ENCODE assay signal across 10 cellular contexts in genomic region chr17:71085238-71086033, GRCh38.
DNase-seq lines count a peak whose midpoint lies in the region; ATAC-seq and TF ChIP-seq lines count a peak whose summit lies in the region.
"Had no signal": no experiment of that assay in that cellular context is flagged by ENCODE, and none has a peak within 500 bp of the region (broad histone marks: within the 10 kb centered on the region; RNA-seq: fewer than 3 reads in every experiment).

No MANE protein-coding gene starts in this region.

- H3K9me3 Mint-ChIP-seq in activated naive CD4-positive, alpha-beta T cell treated with anti-CD3 and anti-CD28 coated beads, Interleukin-2, amount 50 U/mL, for 72 hours: peaks cover 6 to 15% of the 10 kb centered on the region in 2 donors

- H3K27me3 ChIP-seq in esophagus squamous epithelium: no peaks in the 10 kb centered on the region

- no peak for TF ChIP-seq POLR2A in esophagus squamous epithelium (IDR thresholded peaks at IDR 0.05)

- H3K27ac Mint-ChIP-seq in activated naive CD4-positive, alpha-beta T cell treated with anti-CD3 and anti-CD28 coated beads, Interleukin-2, amount 50 U/mL, for 72 hours: no peak overlapping the region

- no peak for ATAC-seq in HG02588 (IDR thresholded peaks at IDR 0.05; ENCODE audit: unreplicated experiment)
- no peak for ATAC-seq in HG03139 (IDR thresholded peaks at IDR 0.05; ENCODE audit: unreplicated experiment)
- no peak for ATAC-seq in GM21529 (IDR thresholded peaks at IDR 0.05; ENCODE audit: unreplicated experiment)
- ATAC-seq in activated naive CD4-positive, alpha-beta T cell treated with anti-CD3 and anti-CD28 coated beads, Interleukin-2, amount 50 U/mL, for 72 hours: no peak

- intact Hi-C loops in esophagus squamous epithelium (cut with DNase I): no loop called here

- TF ChIP-seq CTCF in 22Rv1 (IDR thresholded peaks at IDR 0.05): peak; percentile 77
- TF ChIP-seq CTCF in esophagus squamous epithelium (IDR thresholded peaks at IDR 0.05): peak in 4 of 6 experiments; percentile 10 to 51 (median 22)

- DNase-seq in GM04504 (ENCODE audit: low read depth) (peak; percentile 2), NCI-H774 (lab: John Stamatoyannopoulos, UW) (peak; percentile 33), esophagus squamous epithelium (lab: John Stamatoyannopoulos, UW) (no peak)
- DNase-seq in activated naive CD4-positive, alpha-beta T cell treated with anti-CD3 and anti-CD28 coated beads, Interleukin-2, amount 50 U/mL, for 72 hours (ENCODE audit: low spot score in 2 of 2): no peak
- DNase-seq: mesenchymal stem cell, NCI-H2081 had no signal

- 42 to 64% methylated on average over 5 of the region's 5 CpGs for WGBS in esophagus squamous epithelium, 2 donors

- no peaks in the 10 kb centered on the region for H3K9me3 ChIP-seq in esophagus squamous epithelium

- no peaks in the 10 kb centered on the region for H3K36me3 ChIP-seq in esophagus squamous epithelium

- H3K27ac ChIP-seq in 22Rv1: peak overlapping the region; percentile 55
- H3K27ac ChIP-seq in esophagus squamous epithelium: no peak overlapping the region

- no peaks in the 10 kb centered on the region for H3K4me1 ChIP-seq in esophagus squamous epithelium

- no peak overlapping the region for H3K4me3 ChIP-seq in esophagus squamous epithelium

- no peaks in the 10 kb centered on the region for H3K36me3 Mint-ChIP-seq in activated naive CD4-positive, alpha-beta T cell treated with anti-CD3 and anti-CD28 coated beads, Interleukin-2, amount 50 U/mL, for 72 hours

Comparison
In these comparisons a context has a peak if more than half of its experiments do, and no peak if none do; other contexts are left out.
1. DNase-seq: peak in GM04504 (single experiment) and NCI-H774 (single experiment); none in esophagus squamous epithelium (single experiment) and activated naive CD4-positive, alpha-beta T cell treated with anti-CD3 and anti-CD28 coated beads, Interleukin-2, amount 50 U/mL, for 72 hours (0 of 2).